In the genomic region with DNA sequence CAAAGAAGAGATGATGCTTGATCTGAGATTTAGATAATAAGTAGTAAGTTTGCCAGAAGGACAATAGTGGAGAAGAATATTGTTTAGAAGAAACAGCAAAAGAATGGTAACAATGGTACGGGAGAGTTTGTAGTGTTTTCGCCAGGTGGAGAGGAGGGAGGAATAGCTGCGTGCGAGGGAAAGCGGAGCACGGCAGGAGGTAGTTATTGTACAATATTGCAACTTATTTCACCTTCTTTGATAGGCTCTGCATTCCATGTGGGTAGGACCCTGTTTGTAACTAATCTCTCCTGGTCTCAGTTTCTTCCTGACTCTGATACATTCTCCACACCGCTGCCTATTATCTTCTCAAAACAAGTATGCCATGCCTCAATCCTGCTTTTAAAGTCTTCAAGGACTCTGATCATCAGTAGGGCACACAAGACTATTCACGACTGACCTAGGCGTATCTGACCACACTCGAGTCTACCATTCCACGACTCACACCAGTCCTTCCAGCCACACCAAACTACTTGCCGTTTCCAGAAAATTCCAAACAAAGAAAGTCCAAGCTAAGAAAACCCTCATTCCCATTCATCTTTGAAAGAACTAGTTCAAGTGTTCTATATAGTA, we compare ENCODE assay signal across 8 cellular contexts. TPM values are rescaled to one million over a fixed set of nuclear protein-coding genes. Genes with fewer than 3 reads are reported as not detected.
DNase-seq lines count a peak whose midpoint lies in the region; ATAC-seq, FAIRE-seq and TF ChIP-seq lines count a peak whose summit lies in the region.

No MANE protein-coding gene starts in this region.

- H3K4me1 ChIP-seq in cardiac muscle cell (ENCODE audit: low read depth) (peaks cover 4% of the 10 kb centered on the region), lower lobe of right lung (peaks cover 29% of the 10 kb centered on the region), uterus (peaks cover 0 to 8% of the 10 kb centered on the region in 2 donors)

- TF ChIP-seq CTCF in cardiac muscle cell (IDR thresholded peaks at IDR 0.05; ENCODE audit: low read depth, low read length) (no peak), astrocyte of the cerebellum (IDR thresholded peaks at IDR 0.05; ENCODE audit: low read depth, low read length, missing control alignments) (no peak), lower lobe of right lung (IDR thresholded peaks at IDR 0.05) (no peak), uterus (IDR thresholded peaks at IDR 0.05) (no peak)

- H3K27me3 ChIP-seq in cardiac muscle cell, result peaks cover 17% of the 10 kb centered on the region
- H3K27me3 ChIP-seq in lower lobe of right lung (ENCODE audit: low read depth), result no peaks in the 10 kb centered on the region
- H3K27me3 ChIP-seq in uterus, result no peaks in the 10 kb centered on the region

- no peak for DNase-seq in cardiac muscle cell (ENCODE audit: low read depth in 1 of 2, low spot score in 1 of 2)
- no peak for DNase-seq in Right ventricle myocardium inferior (ENCODE audit: missing footprints)
- DNase-seq in astrocyte of the cerebellum (ENCODE audit: low read depth), result no peak
- no peak for DNase-seq in lower lobe of right lung
- DNase-seq in uterus, result no peak
- DNase-seq in frontal cortex (ENCODE audit: low spot score in 2 of 2), result no peak

- intact Hi-C loops in Right ventricle myocardium inferior (cut with DNase I), result loop anchor here (5.0 kb wide), 2 partner anchors 378 to 463 kb away; a partner anchor contains a TSS
- intact Hi-C loops in lower lobe of right lung (cut with DNase I), result no loop called here
- intact Hi-C loops in uterus (cut with DNase I; ENCODE audit: low total_unique reads), result no loop called here

- in situ Hi-C loops in astrocyte of the cerebellum (cut with HindIII; ENCODE audit: low sequenced_read_pairs), result no loop called here

- H3K27ac ChIP-seq in cardiac muscle cell (peak overlapping the region; percentile 99), lower lobe of right lung (peak overlapping the region; percentile 98), uterus (peak overlapping the region; percentile 83 to 92)

- ATAC-seq in Right ventricle myocardium inferior (no peak), lower lobe of right lung (peak; percentile 0 to 16), HG03457 (IDR thresholded peaks at IDR 0.05; ENCODE audit: unreplicated experiment) (no peak), HG02885 (IDR thresholded peaks at IDR 0.05; ENCODE audit: poor library complexity, unreplicated experiment) (no peak)

- H3K36me3 ChIP-seq in cardiac muscle cell (peaks cover 9% of the 10 kb centered on the region), lower lobe of right lung (peaks cover 21% of the 10 kb centered on the region), uterus (no peaks in the 10 kb centered on the region)

- no peaks in the 10 kb centered on the region for H3K9me3 ChIP-seq in cardiac muscle cell (ENCODE audit: low read depth)
- H3K9me3 ChIP-seq in lower lobe of right lung, result no peaks in the 10 kb centered on the region
- H3K9me3 ChIP-seq in uterus, result no peaks in the 10 kb centered on the region

- peak overlapping the region; percentile 96 for H3K4me3 ChIP-seq in cardiac muscle cell
- peak overlapping the region; percentile 100 for H3K4me3 ChIP-seq in astrocyte of the cerebellum (ENCODE audit: low read depth, low read length)
- H3K4me3 ChIP-seq in lower lobe of right lung, result peak overlapping the region; percentile 79
- peak overlapping the region; percentile 59 to 75 for H3K4me3 ChIP-seq in uterus

- TF ChIP-seq POLR2A in uterus (IDR thresholded peaks at IDR 0.05), result no peak

- FAIRE-seq in frontal cortex (lab: Jason Lieb, UNC), result no peak

RNA-seq across cellular contexts. Expression of a gene that starts 1.1 kb away (rescaled TPM):
- 23.0 and 33.1 TPM in 2 replicates for total RNA-seq in cardiac muscle cell
- 29.5 and 41.8 TPM in 2 replicates for polyA plus RNA-seq in cardiac muscle cell
- 15.3 TPM for total RNA-seq in Right ventricle myocardium inferior
- 28.9 TPM for total RNA-seq in lower lobe of right lung
- 10 to 100 TPM; 10.2 to 57.2 (median 43.2) TPM for total RNA-seq in uterus
- total RNA-seq in frontal cortex, result 35.1 TPM

RNA-seq across cellular contexts. Expression of a gene that starts 21.4 kb away (rescaled TPM):
- 33.0 and 35.8 TPM in 2 replicates for total RNA-seq in cardiac muscle cell
- polyA plus RNA-seq in cardiac muscle cell, result 50.4 and 68.9 TPM in 2 replicates
- total RNA-seq in Right ventricle myocardium inferior, result 51.3 TPM
- 39.3 TPM for total RNA-seq in lower lobe of right lung
- 10 to 100 TPM; 16.1 to 83.7 (median 75.3) TPM for total RNA-seq in uterus
- 31.0 TPM for total RNA-seq in frontal cortex

RNA-seq across cellular contexts. Expression of a gene that starts 59.9 kb away (rescaled TPM):
- 0.07 and 0.24 TPM in 2 replicates for total RNA-seq in cardiac muscle cell
- 0.29 and 0.72 TPM in 2 replicates for polyA plus RNA-seq in cardiac muscle cell
- total RNA-seq in Right ventricle myocardium inferior, result 0.51 TPM
- total RNA-seq in lower lobe of right lung, result 2.6 TPM
- total RNA-seq in uterus, result 1 to 10 TPM in 1 of 4 donors, under 1 TPM in 2, not detected in 1; 0.26 to 1.7 (median 0.40) TPM
- total RNA-seq in frontal cortex, result 0.41 TPM

Comparison
In these comparisons a context has a peak if more than half of its experiments do, and no peak if none do; other contexts are left out.
1. ATAC-seq: peak in lower lobe of right lung (2 of 2); none in Right ventricle myocardium inferior (single experiment), HG03457 (single experiment) and HG02885 (single experiment).
2. Peak in every context shown above with its lines, with median percentiles within 50 percentile points of each other: H3K27ac ChIP-seq and H3K4me3 ChIP-seq.